Comparison of ENCODE assay signal across 1 cellular context in genomic region chr22:32644252-32645100, GRCh38.
TF ChIP-seq lines count a peak whose summit lies in the region.

No MANE protein-coding gene starts in this region.

TF ChIP-seq in HepG2, 621 proteins besides CTCF, POLR2A, EP300 and RAD21 (continued from another document and continues in another):
- TF ChIP-seq CENPT (CRISPR knock-in tag; IDR thresholded peaks at IDR 0.05; ENCODE audit: low read depth) (0 out of 2 replicates have a peak, but pooled peaks have one; percentile 60), SKI (IDR thresholded peaks at IDR 0.05; ENCODE audit: partially characterized antibody) (peak; percentile 42), ZBTB21 (CRISPR knock-in tag; IDR thresholded peaks at IDR 0.05) (peak; percentile 12; the same call in 1 of the 2 replicates), ZNF121 (CRISPR knock-in tag; IDR thresholded peaks at IDR 0.05) (peak; percentile 69), ZNF780A (CRISPR knock-in tag; IDR thresholded peaks at IDR 0.05) (no peak; the same call in 1 of the 2 replicates), TBX2 (CRISPR knock-in tag; IDR thresholded peaks at IDR 0.05; ENCODE audit: borderline replicate concordance) (peak; percentile 96), ZNF687 (CRISPR knock-in tag; IDR thresholded peaks at IDR 0.05) (peak; percentile 100), ZNF740 (CRISPR knock-in tag; IDR thresholded peaks at IDR 0.05) (0 out of 2 replicates have a peak, but pooled peaks have one; percentile 25), PAF1 (CRISPR knock-in tag; IDR thresholded peaks at IDR 0.05) (no peak), NFIC (IDR thresholded peaks at IDR 0.05; ENCODE audit: low read length) (peak; percentile 68), MAX (IDR thresholded peaks at IDR 0.05) (peak; percentile 98), CREM (IDR thresholded peaks at IDR 0.05) (peak; percentile 72), CREM (CRISPR knock-in tag; IDR thresholded peaks at IDR 0.05) (no peak), KAT7 (CRISPR knock-in tag; IDR thresholded peaks at IDR 0.05; ENCODE audit: borderline replicate concordance) (no peak; the same call in 1 of the 2 replicates), ZBTB39 (CRISPR knock-in tag; IDR thresholded peaks at IDR 0.05) (peak; percentile 94), ZNF407 (CRISPR knock-in tag; IDR thresholded peaks at IDR 0.05; ENCODE audit: not compliant biosample characterization) (no peak), ZNF512B (CRISPR knock-in tag; IDR thresholded peaks at IDR 0.05; ENCODE audit: borderline replicate concordance) (no peak), ZNF713 (CRISPR knock-in tag; IDR thresholded peaks at IDR 0.05) (0 out of 2 replicates have a peak, but pooled peaks have one; percentile 51), ZEB1 (IDR thresholded peaks at IDR 0.05; ENCODE audit: insufficient replicate concordance, low read depth) (peak; percentile 81), ZNF572 (CRISPR knock-in tag; IDR thresholded peaks at IDR 0.05) (peak; percentile 42; the same call in 1 of the 2 replicates), SMAD3 (CRISPR knock-in tag; IDR thresholded peaks at IDR 0.05) (peak; percentile 88), ZNF180 (CRISPR knock-in tag; IDR thresholded peaks at IDR 0.05; ENCODE audit: borderline replicate concordance, low read depth) (no peak), GATAD1 (CRISPR knock-in tag; IDR thresholded peaks at IDR 0.05) (peak; percentile 66; the same call in 1 of the 2 replicates), SIX4 (CRISPR knock-in tag; IDR thresholded peaks at IDR 0.05) (0 out of 2 replicates have a peak, but pooled peaks have one; percentile 61), PAWR (CRISPR knock-in tag; IDR thresholded peaks at IDR 0.05; ENCODE audit: borderline replicate concordance) (no peak), HNRNPLL (IDR thresholded peaks at IDR 0.05; ENCODE audit: low read depth, low read length, poor library complexity, severe bottlenecking) (no peak)
- TF ChIP-seq, protein P1, sequence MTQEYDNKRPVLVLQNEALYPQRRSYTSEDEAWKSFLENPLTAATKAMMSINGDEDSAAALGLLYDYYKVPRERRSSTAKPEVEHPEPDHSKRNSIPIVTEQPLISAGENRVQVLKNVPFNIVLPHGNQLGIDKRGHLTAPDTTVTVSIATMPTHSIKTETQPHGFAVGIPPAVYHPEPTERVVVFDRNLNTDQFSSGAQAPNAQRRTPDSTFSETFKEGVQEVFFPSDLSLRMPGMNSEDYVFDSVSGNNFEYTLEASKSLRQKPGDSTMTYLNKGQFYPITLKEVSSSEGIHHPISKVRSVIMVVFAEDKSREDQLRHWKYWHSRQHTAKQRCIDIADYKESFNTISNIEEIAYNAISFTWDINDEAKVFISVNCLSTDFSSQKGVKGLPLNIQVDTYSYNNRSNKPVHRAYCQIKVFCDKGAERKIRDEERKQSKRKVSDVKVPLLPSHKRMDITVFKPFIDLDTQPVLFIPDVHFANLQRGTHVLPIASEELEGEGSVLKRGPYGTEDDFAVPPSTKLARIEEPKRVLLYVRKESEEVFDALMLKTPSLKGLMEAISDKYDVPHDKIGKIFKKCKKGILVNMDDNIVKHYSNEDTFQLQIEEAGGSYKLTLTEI (CRISPR knock-in tag; conservative IDR thresholded peaks at IDR 0.05) = no peak
- TF ChIP-seq, protein P2, sequence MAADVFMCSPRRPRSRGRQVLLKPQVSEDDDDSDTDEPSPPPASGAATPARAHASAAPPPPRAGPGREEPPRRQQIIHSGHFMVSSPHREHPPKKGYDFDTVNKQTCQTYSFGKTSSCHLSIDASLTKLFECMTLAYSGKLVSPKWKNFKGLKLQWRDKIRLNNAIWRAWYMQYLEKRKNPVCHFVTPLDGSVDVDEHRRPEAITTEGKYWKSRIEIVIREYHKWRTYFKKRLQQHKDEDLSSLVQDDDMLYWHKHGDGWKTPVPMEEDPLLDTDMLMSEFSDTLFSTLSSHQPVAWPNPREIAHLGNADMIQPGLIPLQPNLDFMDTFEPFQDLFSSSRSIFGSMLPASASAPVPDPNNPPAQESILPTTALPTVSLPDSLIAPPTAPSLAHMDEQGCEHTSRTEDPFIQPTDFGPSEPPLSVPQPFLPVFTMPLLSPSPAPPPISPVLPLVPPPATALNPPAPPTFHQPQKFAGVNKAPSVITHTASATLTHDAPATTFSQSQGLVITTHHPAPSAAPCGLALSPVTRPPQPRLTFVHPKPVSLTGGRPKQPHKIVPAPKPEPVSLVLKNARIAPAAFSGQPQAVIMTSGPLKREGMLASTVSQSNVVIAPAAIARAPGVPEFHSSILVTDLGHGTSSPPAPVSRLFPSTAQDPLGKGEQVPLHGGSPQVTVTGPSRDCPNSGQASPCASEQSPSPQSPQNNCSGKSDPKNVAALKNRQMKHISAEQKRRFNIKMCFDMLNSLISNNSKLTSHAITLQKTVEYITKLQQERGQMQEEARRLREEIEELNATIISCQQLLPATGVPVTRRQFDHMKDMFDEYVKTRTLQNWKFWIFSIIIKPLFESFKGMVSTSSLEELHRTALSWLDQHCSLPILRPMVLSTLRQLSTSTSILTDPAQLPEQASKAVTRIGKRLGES (CRISPR knock-in tag; IDR thresholded peaks at IDR 0.05; ENCODE audit: borderline replicate concordance) = no peak
- TF ChIP-seq, protein P3, sequence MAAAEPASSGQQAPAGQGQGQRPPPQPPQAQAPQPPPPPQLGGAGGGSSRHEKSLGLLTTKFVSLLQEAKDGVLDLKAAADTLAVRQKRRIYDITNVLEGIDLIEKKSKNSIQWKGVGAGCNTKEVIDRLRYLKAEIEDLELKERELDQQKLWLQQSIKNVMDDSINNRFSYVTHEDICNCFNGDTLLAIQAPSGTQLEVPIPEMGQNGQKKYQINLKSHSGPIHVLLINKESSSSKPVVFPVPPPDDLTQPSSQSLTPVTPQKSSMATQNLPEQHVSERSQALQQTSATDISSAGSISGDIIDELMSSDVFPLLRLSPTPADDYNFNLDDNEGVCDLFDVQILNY (CRISPR knock-in tag; conservative IDR thresholded peaks at IDR 0.05) = no peak
